In the genomic region with DNA sequence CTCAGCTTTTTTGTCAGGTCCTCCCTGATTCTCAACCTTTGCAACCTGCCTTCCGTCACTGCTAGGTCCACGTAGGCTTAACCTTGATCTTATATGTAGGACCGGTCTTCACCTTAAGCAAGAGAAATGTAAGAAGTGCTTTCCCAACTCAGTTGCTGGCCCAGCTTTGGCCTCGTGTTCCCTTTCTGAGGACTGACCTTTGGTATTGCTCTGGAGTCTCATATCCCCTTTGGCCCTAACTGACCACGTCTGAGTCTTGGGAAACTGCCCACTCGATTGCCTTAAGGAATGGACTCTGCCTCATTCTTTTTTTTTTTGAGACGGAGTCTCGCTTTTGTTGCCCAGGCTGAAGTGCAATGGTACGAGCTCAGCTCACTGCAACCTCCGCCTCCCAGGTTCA, we compare ENCODE assay signal across 30 cellular contexts. TPM values are rescaled to one million over a fixed set of nuclear protein-coding genes. Genes with fewer than 3 reads are reported as not detected.
"Had no signal": no experiment of that assay in that cellular context is flagged by ENCODE, and none has a peak within 500 bp of the region (broad histone marks: within the 10 kb centered on the region; RNA-seq: fewer than 3 reads in every experiment).

No MANE protein-coding gene starts in this region.

- H3K4me3 ChIP-seq: ascending aorta, breast epithelium, coronary artery, dorsolateral prefrontal cortex, esophagus muscularis mucosa, gastrocnemius medialis had no signal

- H3K27ac ChIP-seq: ascending aorta, breast epithelium, coronary artery, dorsolateral prefrontal cortex, esophagus muscularis mucosa, foreskin keratinocyte, gastrocnemius medialis, VCaP had no signal

- H3K27me3 ChIP-seq: ascending aorta, breast epithelium, dorsolateral prefrontal cortex, esophagus muscularis mucosa, foreskin keratinocyte, gastrocnemius medialis had no signal

- H3K9me3 ChIP-seq: ascending aorta, breast epithelium, esophagus muscularis mucosa, gastrocnemius medialis had no signal

- ATAC-seq: activated naive CD4-positive, alpha-beta T cell treated with anti-CD3 and anti-CD28 coated beads, Interleukin-2, amount 50 U/mL, for 72 hours; activated T-cell treated with anti-CD3 and anti-CD28 coated beads, Interleukin-2, amount 50 U/mL, for 72 hours; effector memory CD8-positive, alpha-beta T cell; foreskin keratinocyte; gastrocnemius medialis; WTC11 had no signal

- H3K4me1 ChIP-seq: ascending aorta, breast epithelium, esophagus muscularis mucosa, foreskin keratinocyte, gastrocnemius medialis had no signal

- DNase-seq: activated CD4-positive, alpha-beta memory T cell treated with anti-CD3 and anti-CD28 coated beads, Interleukin-2, amount 10 ng/mL, durations not matched to agents 7 days and 5 days; activated CD4-positive, alpha-beta T cell treated with anti-CD3 and anti-CD28 coated beads for 1 hour; activated CD4-positive, alpha-beta T cell treated with anti-CD3 and anti-CD28 coated beads for 4 hours; activated CD4-positive, alpha-beta T cell treated with anti-CD3 and anti-CD28 coated beads, Interleukin-2, amount 10 ng/mL, durations not matched to agents 7 days and 5 days; activated CD4-positive, alpha-beta T cell treated with anti-CD3 and anti-CD28 coated beads, Interleukin-2, amount 50 U/mL, for 4 hours; activated CD8-positive, alpha-beta memory T cell treated with anti-CD3 and anti-CD28 coated beads, Interleukin-2, amount 50 U/mL, for 48 hours; activated gamma-delta T cell; activated naive CD4-positive, alpha-beta T cell; activated naive CD4-positive, alpha-beta T cell treated with anti-CD3 and anti-CD28 coated beads, Interleukin-2, amount 10 ng/mL, durations not matched to agents 7 days and 5 days; activated naive CD8-positive, alpha-beta T cell treated with anti-CD3 and anti-CD28 coated beads, Interleukin-2, amount 10 ng/mL, durations not matched to agents 7 days and 5 days; activated T-cell treated with anti-CD3 and anti-CD28 coated beads for 4 hours; activated T-cell treated with anti-CD3 and anti-CD28 coated beads, Interleukin-2, amount 50 U/mL, for 24 hours; activated T-cell treated with anti-CD3 and anti-CD28 coated beads, Interleukin-2, amount 50 U/mL, for 72 hours; dorsolateral prefrontal cortex; effector memory CD8-positive, alpha-beta T cell; erythroblast; foreskin keratinocyte; gastrocnemius medialis; T-helper 2 cell had no signal

- H3K36me3 ChIP-seq: ascending aorta, breast epithelium, esophagus muscularis mucosa, gastrocnemius medialis had no signal

RNA-seq across cellular contexts. Expression of a gene that starts 8.0 kb away (rescaled TPM):
- total RNA-seq: activated CD4-positive, alpha-beta memory T cell treated with anti-CD3 and anti-CD28 coated beads, Interleukin-2, amount 10 ng/mL, durations not matched to agents 7 days and 5 days; activated CD4-positive, alpha-beta T cell treated with anti-CD3 and anti-CD28 coated beads, Interleukin-2, amount 10 ng/mL, durations not matched to agents 7 days and 5 days; activated naive CD4-positive, alpha-beta T cell treated with anti-CD3 and anti-CD28 coated beads, Interleukin-2, amount 50 U/mL, for 72 hours; activated naive CD8-positive, alpha-beta T cell treated with anti-CD3 and anti-CD28 coated beads, Interleukin-2, amount 10 ng/mL, durations not matched to agents 7 days and 5 days; activated T-cell treated with anti-CD3 and anti-CD28 coated beads, Interleukin-2, amount 50 U/mL, for 72 hours; ascending aorta; cardiac septum; cerebellum; esophagus muscularis mucosa; foreskin keratinocyte; gastrocnemius medialis; glomerular endothelial cell; T-helper 1 cell treated with Interleukin-12 subunit alpha and Interleukin-12 subunit beta and Interleukin-4 antibody, amounts not matched to agents 30 ng/mL and 1 ng/mL, for 36 hours had no signal
- polyA plus RNA-seq: foreskin keratinocyte had no signal
